ENCODE assay signal across 12 cellular contexts in the genomic region with DNA sequence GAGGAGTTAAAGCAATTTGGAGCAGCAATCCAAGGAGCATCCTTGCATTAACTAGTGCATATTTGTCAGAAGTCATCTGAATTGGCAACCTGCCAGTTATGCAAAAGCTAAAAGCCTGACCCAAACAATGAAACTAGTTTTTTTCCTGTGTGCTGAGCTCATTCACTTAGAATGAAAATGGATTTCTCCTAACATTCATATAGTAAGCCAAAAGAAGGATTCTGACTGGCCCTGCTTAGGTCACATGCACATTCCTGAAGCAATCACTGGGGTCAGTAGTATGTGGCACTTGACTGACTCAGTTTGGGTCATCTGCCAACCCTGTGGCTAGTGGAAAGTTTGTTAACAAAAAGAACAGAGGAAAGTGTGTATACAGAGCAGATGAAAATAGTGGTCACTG. TPM values are rescaled to one million over a fixed set of nuclear protein-coding genes. Genes with fewer than 3 reads are reported as not detected.
A peak's percentile ranks its signal among the peaks of the same experiment; 100 is the strongest.
DNase-seq lines count a peak whose midpoint lies in the region; ATAC-seq and TF ChIP-seq lines count a peak whose summit lies in the region.
"Had no signal": no experiment of that assay in that cellular context is flagged by ENCODE, and none has a peak within 500 bp of the region (broad histone marks: within the 10 kb centered on the region; RNA-seq: fewer than 3 reads in every experiment).

No MANE protein-coding gene starts in this region.

- H3F3A ChIP-seq in SK-N-SH (replicated peaks; ENCODE audit: insufficient read depth), result peaks cover 5% of the 10 kb centered on the region

- DNase-seq in natural killer cell treated with Interleukin-12 subunit alpha and Interleukin-12 subunit beta and Interleukin-15 and Interleukin-18, amount 100 ng/mL, for 72 hours (ENCODE audit: low spot score), result no peak
- no peak for DNase-seq in natural killer cell
- DNase-seq in SK-N-SH, result no peak
- DNase-seq in hepatic stellate cell (ENCODE audit: low spot score), result peak; percentile 54
- no peak for DNase-seq in coronary artery (ENCODE audit: low spot score)
- no peak for DNase-seq in activated effector memory CD4-positive, alpha-beta T cell treated with Interleukin-2 at 50 U/mL for 16 hours
- DNase-seq: SHP77 treated with DMSO at 0.1 percent for 48 hours had no signal

- ATAC-seq in natural killer cell treated with Interleukin-12 subunit alpha and Interleukin-12 subunit beta and Interleukin-15 and Interleukin-18, amount 100 ng/mL, for 72 hours, result peak; percentile 11 to 13
- ATAC-seq in natural killer cell, result no peak
- ATAC-seq in GM18873 (IDR thresholded peaks at IDR 0.05; ENCODE audit: low FRiP score, unreplicated experiment), result no peak
- ATAC-seq in GM18909 (IDR thresholded peaks at IDR 0.05; ENCODE audit: poor library complexity, unreplicated experiment), result no peak

- H3K4me2 ChIP-seq in SK-N-SH, result peak overlapping the region; percentile 45

- H3K27ac Mint-ChIP-seq in natural killer cell treated with Interleukin-12 subunit alpha and Interleukin-12 subunit beta and Interleukin-15 and Interleukin-18, amount 100 ng/mL, for 72 hours, result no peak overlapping the region
- no peak overlapping the region for H3K27ac Mint-ChIP-seq in natural killer cell

- H3K27me3 ChIP-seq in SK-N-SH (ENCODE audit: insufficient read depth), result no peaks in the 10 kb centered on the region; the same call in 1 of the 2 replicates
- H3K27me3 ChIP-seq: ascending aorta, tibial nerve had no signal

- POLR2A ChIA-PET in SK-N-SH (lab: Yijun Ruan, JAX), result no interaction called here

- no peaks in the 10 kb centered on the region for H3K9me2 ChIP-seq in SK-N-SH

- H3K9me3 ChIP-seq in SK-N-SH, result no peaks in the 10 kb centered on the region
- H3K9me3 ChIP-seq: ascending aorta, prostate gland had no signal

- H3K36me3 ChIP-seq in SK-N-SH (replicated peaks in 1 of 2; ENCODE audit: control insufficient read depth in 1 of 2, insufficient read depth in 2 of 2, low read length in 1 of 2), result no peaks in the 10 kb centered on the region
- H3K36me3 ChIP-seq: ascending aorta, prostate gland, tibial nerve had no signal

- no peak for TF ChIP-seq RAD21 in SK-N-SH (IDR thresholded peaks at IDR 0.05; ENCODE audit: low read length)

- intact Hi-C loops in natural killer cell (cut with micrococcal nuclease), result no loop called here

- H3K36me3 Mint-ChIP-seq in natural killer cell treated with Interleukin-12 subunit alpha and Interleukin-12 subunit beta and Interleukin-15 and Interleukin-18, amount 100 ng/mL, for 72 hours, result no peaks in the 10 kb centered on the region
- no peaks in the 10 kb centered on the region for H3K36me3 Mint-ChIP-seq in natural killer cell

- H3K4me1 ChIP-seq in SK-N-SH (ENCODE audit: control insufficient read depth in 1 of 2, insufficient read depth in 2 of 2, low read depth in 1 of 2, low read length in 1 of 2), result peaks cover 0 to 15% of the 10 kb centered on the region in 2 experiments; a peak in 2 of 4 replicates
- H3K4me1 ChIP-seq: ascending aorta, prostate gland had no signal

- peak in 1 of 2 experiments; percentile 36; a peak in 1 of 4 replicates for TF ChIP-seq EP300 in SK-N-SH (IDR thresholded peaks at IDR 0.05; ENCODE audit: borderline replicate concordance in 1 of 2, low read depth in 1 of 2, low read length in 1 of 2)

- CTCF ChIA-PET in SK-N-SH (lab: Yijun Ruan, JAX), result interaction anchor here (0.7 to 1.4 kb wide), 2 partner anchors 11 to 172 kb away, joined by 3 read pairs; no protein-coding TSS in a partner anchor

- peak overlapping the region in 1 of 2 experiments; percentile 69; a peak in 2 of 4 replicates for H3K27ac ChIP-seq in SK-N-SH (ENCODE audit: low read depth in 2 of 2, low read length in 1 of 2)
- H3K27ac ChIP-seq in coronary artery, result no peak overlapping the region
- H3K27ac ChIP-seq: ascending aorta, prostate gland had no signal

- 0 out of 2 replicates have a peak overlapping the region, but pooled peaks have one; percentile 25 for H3K9ac ChIP-seq in SK-N-SH

- no peaks in the 10 kb centered on the region for H3K9me3 Mint-ChIP-seq in natural killer cell treated with Interleukin-12 subunit alpha and Interleukin-12 subunit beta and Interleukin-15 and Interleukin-18, amount 100 ng/mL, for 72 hours
- H3K9me3 Mint-ChIP-seq in natural killer cell, result no peaks in the 10 kb centered on the region

- 0 out of 2 replicates have a peak overlapping the region, but pooled peaks have one; percentile 27 for H2AFZ ChIP-seq in SK-N-SH (ENCODE audit: low read depth)

- H3K4me3 ChIP-seq in SK-N-SH (ENCODE audit: low read depth in 2 of 2, low read length in 1 of 2) (no peak overlapping the region), coronary artery (no peak overlapping the region)
- H3K4me3 ChIP-seq: ascending aorta, prostate gland, tibial nerve had no signal

- H3K4me1 Mint-ChIP-seq in natural killer cell treated with Interleukin-12 subunit alpha and Interleukin-12 subunit beta and Interleukin-15 and Interleukin-18, amount 100 ng/mL, for 72 hours (ENCODE audit: low read depth in 2 of 2), result no peaks in the 10 kb centered on the region
- no peaks in the 10 kb centered on the region for H3K4me1 Mint-ChIP-seq in natural killer cell

- H3K4me3 Mint-ChIP-seq in natural killer cell treated with Interleukin-12 subunit alpha and Interleukin-12 subunit beta and Interleukin-15 and Interleukin-18, amount 100 ng/mL, for 72 hours, result no peak overlapping the region
- H3K4me3 Mint-ChIP-seq in natural killer cell, result no peak overlapping the region

- H3K79me2 ChIP-seq in SK-N-SH (ENCODE audit: insufficient read depth), result no peaks in the 10 kb centered on the region

- no peak for TF ChIP-seq CTCF in natural killer cell (IDR thresholded peaks at IDR 0.05)
- no peak for TF ChIP-seq CTCF in SK-N-SH (IDR thresholded peaks at IDR 0.05)
- no peak for TF ChIP-seq CTCF in coronary artery (IDR thresholded peaks at IDR 0.05)

- H4K20me1 ChIP-seq in SK-N-SH (ENCODE audit: insufficient read depth), result no peaks in the 10 kb centered on the region

- H3K27me3 Mint-ChIP-seq in natural killer cell treated with Interleukin-12 subunit alpha and Interleukin-12 subunit beta and Interleukin-15 and Interleukin-18, amount 100 ng/mL, for 72 hours, result peaks cover 7 to 21% of the 10 kb centered on the region in 2 donors
- peaks cover 4 to 7% of the 10 kb centered on the region in 2 donors for H3K27me3 Mint-ChIP-seq in natural killer cell (ENCODE audit: low read depth in 2 of 2)

TF ChIP-seq in SK-N-SH, 30 proteins besides CTCF, POLR2A, EP300 and RAD21:
- peak; percentile 87 for TF ChIP-seq NFIC (IDR thresholded peaks at IDR 0.05; ENCODE audit: borderline replicate concordance)
- no peak for TF ChIP-seq GATA2 (CRISPR knock-in tag; IDR thresholded peaks at IDR 0.05)
- TF ChIP-seq TCF12 (IDR thresholded peaks at IDR 0.05), result peak; percentile 55
- TF ChIP-seq PBX3 (IDR thresholded peaks at IDR 0.05), result peak; percentile 40
- no peak for TF ChIP-seq RFX5 (IDR thresholded peaks at IDR 0.05; ENCODE audit: low read length)
- TF ChIP-seq FOSL2 (IDR thresholded peaks at IDR 0.05; ENCODE audit: borderline replicate concordance, low read depth), result peak; percentile 31; the same call in 1 of the 2 replicates
- peak; percentile 34; the same call in 1 of the 2 replicates for TF ChIP-seq TEAD4 (IDR thresholded peaks at IDR 0.05; ENCODE audit: borderline replicate concordance, insufficient read depth)
- peak; percentile 17; the same call in 1 of the 2 replicates for TF ChIP-seq POLR2AphosphoS5 (IDR thresholded peaks at IDR 0.05; ENCODE audit: low read depth, low read length)
- TF ChIP-seq USF2 (IDR thresholded peaks at IDR 0.05; ENCODE audit: borderline replicate concordance, low read depth, low read length), result no peak
- TF ChIP-seq USF1 (IDR thresholded peaks at IDR 0.05; ENCODE audit: borderline replicate concordance, low read depth), result peak; percentile 86
- TF ChIP-seq JUND (IDR thresholded peaks at IDR 0.05), result 0 out of 2 replicates have a peak, but pooled peaks have one; percentile 25

RNA-seq across cellular contexts. Expression of gene OXSM, which starts 30.5 kb away (rescaled TPM):
- 10 to 100 TPM; 13.1 to 16.2 TPM for total RNA-seq in natural killer cell treated with Interleukin-12 subunit alpha and Interleukin-12 subunit beta and Interleukin-15 and Interleukin-18, amount 100 ng/mL, for 72 hours
- 10 to 100 TPM in 1 of 3 donors, 1 to 10 TPM in 2; 7.3 to 12.2 (median 8.6) TPM for total RNA-seq in natural killer cell
- polyA plus RNA-seq in SK-N-SH (2012; rRNA removed), result 12.1 and 21.6 TPM in 2 replicates
- polyA plus RNA-seq in SK-N-SH (2012; cell fraction: cytosol; rRNA removed), result 14.2 and 16.6 TPM in 2 replicates
- 10.4 and 23.9 TPM in 2 replicates for polyA plus RNA-seq in SK-N-SH (2012; cell fraction: nucleus; rRNA removed)
- total RNA-seq: ascending aorta had no signal

RNA-seq across cellular contexts. Expression of gene NGLY1, which starts 37.1 kb away (rescaled TPM):
- total RNA-seq in natural killer cell treated with Interleukin-12 subunit alpha and Interleukin-12 subunit beta and Interleukin-15 and Interleukin-18, amount 100 ng/mL, for 72 hours, result 10 to 100 TPM; 71.3 to 76.7 TPM
- 10 to 100 TPM; 63.0 to 93.5 (median 88.6) TPM for total RNA-seq in natural killer cell
- polyA plus RNA-seq in SK-N-SH (2012; rRNA removed), result 6.0 and 7.2 TPM in 2 replicates
- polyA plus RNA-seq in SK-N-SH (2012; cell fraction: cytosol; rRNA removed), result 8.6 and 10.1 TPM in 2 replicates
- 7.4 and 12.1 TPM in 2 replicates for polyA plus RNA-seq in SK-N-SH (2012; cell fraction: nucleus; rRNA removed)

Comparison
In these comparisons a context has a peak if more than half of its experiments do, and no peak if none do; other contexts are left out.
1. ATAC-seq: peak in natural killer cell treated with Interleukin-12 subunit alpha and Interleukin-12 subunit beta and Interleukin-15 and Interleukin-18, amount 100 ng/mL, for 72 hours (2 of 2); none in natural killer cell (0 of 3), GM18873 (single experiment) and GM18909 (single experiment).